In genomic region chr12:126139355-126139754, GRCh38 we compare ENCODE assay signal across 21 cellular contexts.
DNase-seq lines count a peak whose midpoint lies in the region; ATAC-seq and TF ChIP-seq lines count a peak whose summit lies in the region.
"Had no signal": no experiment of that assay in that cellular context is flagged by ENCODE, and none has a peak within 500 bp of the region (broad histone marks: within the 10 kb centered on the region; RNA-seq: fewer than 3 reads in every experiment).

No MANE protein-coding gene starts in this region.

- H3K4me1 ChIP-seq in Panc1 (ENCODE audit: control insufficient read depth, insufficient read depth, low read length), result no peaks in the 10 kb centered on the region
- H3K4me1 ChIP-seq: pancreas had no signal

- intact Hi-C loops in Panc1 (cut with micrococcal nuclease; ENCODE audit: unreplicated experiment), result no loop called here

- H3K27me3 ChIP-seq in HL-60 (ENCODE audit: insufficient read depth, poor library complexity, severe bottlenecking) (no peaks in the 10 kb centered on the region), Panc1 (ENCODE audit: control insufficient read depth, insufficient read depth, low read length) (no peaks in the 10 kb centered on the region)
- H3K27me3 ChIP-seq: pancreas had no signal

- no peak for DNase-seq in AG09309 (ENCODE audit: low read depth)
- no peak for DNase-seq in HL-60 (ENCODE audit: low read depth in 1 of 2, low spot score in 1 of 2)
- no peak for DNase-seq in Panc1 (ENCODE audit: low read depth, low spot score)
- no peak for DNase-seq in fibroblast of the aortic adventitia (ENCODE audit: low read depth)
- DNase-seq in NCI-H2029 treated with DMSO at 0.1 percent for 48 hours (lab: John Stamatoyannopoulos, UW), result no peak
- no peak for DNase-seq in coronary artery (ENCODE audit: low spot score)
- no peak for DNase-seq in superior temporal gyrus (ENCODE audit: extremely low spot score)
- DNase-seq: ACHN; activated B cell treated with CpG ODN at 0.5 μM for 24 hours; activated CD4-positive, alpha-beta memory T cell treated with anti-CD3 and anti-CD28 coated beads, Interleukin-2, amount 10 ng/mL, durations not matched to agents 7 days and 5 days; activated naive CD4-positive, alpha-beta T cell treated with Interleukin-2 at 50 U/mL for 16 hours; activated T-cell treated with anti-CD3 and anti-CD28 coated beads, Interleukin-2, amount 50 U/mL, for 24 hours; anterior cingulate cortex; CD4-positive, CD25-positive, alpha-beta regulatory T cell; DMS153; effector memory CD8-positive, alpha-beta T cell; NCI-H1092; NCI-H2029; pancreas; SIG-M5 had no signal

- CTCF ChIA-PET in Panc1 (lab: Charles Lee), result no interaction called here

- no peaks in the 10 kb centered on the region for H3K36me3 ChIP-seq in Panc1 (ENCODE audit: control insufficient read depth, insufficient read depth, low read length)
- H3K36me3 ChIP-seq: pancreas had no signal

- no peaks in the 10 kb centered on the region; the same call in 1 of the 2 replicates for H3K9me3 ChIP-seq in Panc1 (ENCODE audit: control insufficient read depth, insufficient read depth, low read depth, low read length)
- H3K9me3 ChIP-seq: pancreas had no signal

- H3K4me3 ChIP-seq in AG09309 (ENCODE audit: control insufficient read depth, low read depth, low read length) (no peak overlapping the region), HL-60 (replicated peaks; ENCODE audit: insufficient read depth, low read length) (no peak overlapping the region), Panc1 (ENCODE audit: low read depth in 2 of 2, low read length in 2 of 2) (no peak overlapping the region), fibroblast of the aortic adventitia (ENCODE audit: low read depth, low read length) (no peak overlapping the region), coronary artery (no peak overlapping the region)
- H3K4me3 ChIP-seq: pancreas had no signal

- peak; percentile 12 for TF ChIP-seq CTCF in AG09309 (IDR thresholded peaks at IDR 0.05; ENCODE audit: control insufficient read depth, insufficient read depth, low read depth, low read length, missing control alignments)
- TF ChIP-seq CTCF in HL-60 (IDR thresholded peaks at IDR 0.05; ENCODE audit: insufficient read depth, low read length), result peak; percentile 9
- TF ChIP-seq CTCF in Panc1 (IDR thresholded peaks at IDR 0.05), result peak; percentile 18; the same call in 1 of the 2 replicates
- TF ChIP-seq CTCF in fibroblast of the aortic adventitia (IDR thresholded peaks at IDR 0.05; ENCODE audit: insufficient read depth, low read length), result peak; percentile 2
- TF ChIP-seq CTCF in coronary artery (IDR thresholded peaks at IDR 0.05), result no peak

- ATAC-seq in Panc1 (no peak), GM18520 (IDR thresholded peaks at IDR 0.05; ENCODE audit: unreplicated experiment) (no peak)
- ATAC-seq: effector memory CD8-positive, alpha-beta T cell; pancreas had no signal

- no peak overlapping the region for H3K27ac ChIP-seq in HL-60 (replicated peaks)
- H3K27ac ChIP-seq in Panc1 (ENCODE audit: low read length), result no peak overlapping the region
- H3K27ac ChIP-seq in coronary artery, result no peak overlapping the region
- H3K27ac ChIP-seq: pancreas had no signal

- in situ Hi-C loops in Panc1 (cut with HindIII; ENCODE audit: low pct_unique_long_range_greater_than_20kb, low sequenced_read_pairs), result no loop called here

- no TSS peak for BruUV-seq in Panc1 (replicated peaks; lab: Mats Ljungman, UMichigan)

- POLR2A ChIA-PET in Panc1 (lab: Charles Lee), result no interaction called here
